ENCODE assay signal across 1 cellular context in genomic region chr10:51204691-51205090, GRCh38.
TF ChIP-seq lines count a peak whose summit lies in the region.

No MANE protein-coding gene starts in this region.

TF ChIP-seq in GM12878, 131 proteins besides CTCF, POLR2A, EP300 and RAD21 (continued from another document):
- TF ChIP-seq ELK1 (IDR thresholded peaks at IDR 0.05; ENCODE audit: low read depth, low read length) (no peak), USF1 (IDR thresholded peaks at IDR 0.05; ENCODE audit: borderline replicate concordance, extremely low read length, insufficient read depth, low read depth, low read length) (no peak)
